Comparison of ENCODE assay signal across 9 cellular contexts in the genomic region with DNA sequence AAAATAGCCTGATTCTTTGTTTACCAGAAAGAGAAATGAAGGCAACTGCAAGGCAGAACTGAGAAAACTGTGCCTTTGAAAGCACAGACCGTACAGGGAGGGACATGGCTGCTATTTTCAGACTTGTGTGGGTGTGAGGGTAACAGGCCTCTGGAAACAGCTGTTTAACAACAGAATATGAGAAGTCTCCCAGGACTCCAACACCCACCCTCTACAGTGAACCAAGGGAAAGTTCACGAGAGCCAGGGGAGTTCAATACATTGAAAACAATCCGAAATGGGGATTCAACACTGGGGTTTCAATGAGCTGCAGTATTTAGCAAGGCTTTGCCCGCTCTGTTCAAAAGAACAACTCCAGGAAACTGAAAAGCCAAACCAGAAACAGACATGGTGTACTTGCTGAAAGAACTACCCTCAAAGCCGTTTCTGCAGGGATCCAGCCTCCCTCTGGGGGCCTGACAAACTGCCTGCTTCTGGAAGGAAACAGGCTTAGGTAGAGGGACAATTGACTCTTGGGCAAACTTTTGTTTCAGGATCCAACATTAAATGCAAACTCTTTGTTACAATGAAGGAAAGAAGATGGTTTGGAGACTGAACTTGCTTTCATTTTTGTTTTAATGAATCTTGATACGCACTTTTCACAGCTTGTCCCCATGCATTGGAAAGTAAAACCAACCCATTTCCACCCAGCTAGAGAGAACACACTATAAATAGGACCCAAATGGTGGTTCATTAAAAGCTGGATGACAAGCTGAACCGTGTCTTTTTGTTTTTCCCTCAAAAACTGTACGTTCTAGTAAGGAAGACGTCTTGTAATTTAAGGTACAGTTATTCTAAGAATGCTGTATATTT.
DNase-seq lines count a peak whose midpoint lies in the region; ATAC-seq and TF ChIP-seq lines count a peak whose summit lies in the region.
"Had no signal": no experiment of that assay in that cellular context is flagged by ENCODE, and none has a peak within 500 bp of the region (broad histone marks: within the 10 kb centered on the region; RNA-seq: fewer than 3 reads in every experiment).

No MANE protein-coding gene starts in this region.

- no peaks in the 10 kb centered on the region for H3K36me3 ChIP-seq in upper lobe of right lung

- H3K36me3 Mint-ChIP-seq in activated CD8-positive, alpha-beta T cell treated with anti-CD3 and anti-CD28 coated beads, Interleukin-2, amount 10 ng/mL, durations not matched to agents 7 days and 5 days (ENCODE audit: low read depth): peaks cover 3% of the 10 kb centered on the region

- H3K4me1 Mint-ChIP-seq in activated CD8-positive, alpha-beta T cell treated with anti-CD3 and anti-CD28 coated beads, Interleukin-2, amount 10 ng/mL, durations not matched to agents 7 days and 5 days (ENCODE audit: low read depth): peaks cover 25% of the 10 kb centered on the region

- DNase-seq in activated CD8-positive, alpha-beta T cell treated with anti-CD3 and anti-CD28 coated beads, Interleukin-2, amount 10 ng/mL, durations not matched to agents 7 days and 5 days: peak; percentile 23
- DNase-seq in islet precursor cell (peak; percentile 35), upper lobe of right lung (no peak), NCI-H2171 treated with DMSO at 0.1 percent for 48 hours (lab: John Stamatoyannopoulos, UW) (no peak), epidermal melanocyte (ENCODE audit: insufficient read length, low spot score) (no peak), SHP77 treated with DMSO at 0.1 percent for 48 hours (lab: John Stamatoyannopoulos, UW) (no peak)

- H3K27me3 ChIP-seq in upper lobe of right lung: no peaks in the 10 kb centered on the region

- H3K27ac ChIP-seq in upper lobe of right lung: peak overlapping the region; percentile 70

- ATAC-seq in GM18867 (IDR thresholded peaks at IDR 0.05; ENCODE audit: unreplicated experiment) (peak; percentile 75), HG02678 (IDR thresholded peaks at IDR 0.05; ENCODE audit: unreplicated experiment) (peak; percentile 88), upper lobe of right lung (peak; percentile 86)
- peak; percentile 71 for ATAC-seq in activated CD8-positive, alpha-beta T cell treated with anti-CD3 and anti-CD28 coated beads, Interleukin-2, amount 10 ng/mL, durations not matched to agents 7 days and 5 days
- ATAC-seq: Panc1 had no signal

- H3K4me3 ChIP-seq in upper lobe of right lung: no peak overlapping the region

- H3K27ac Mint-ChIP-seq in activated CD8-positive, alpha-beta T cell treated with anti-CD3 and anti-CD28 coated beads, Interleukin-2, amount 10 ng/mL, durations not matched to agents 7 days and 5 days: peak overlapping the region; percentile 80

- peak overlapping the region; percentile 60 for H3K4me3 Mint-ChIP-seq in activated CD8-positive, alpha-beta T cell treated with anti-CD3 and anti-CD28 coated beads, Interleukin-2, amount 10 ng/mL, durations not matched to agents 7 days and 5 days

- CTCF ChIA-PET in activated CD8-positive, alpha-beta T cell treated with anti-CD3 and anti-CD28 coated beads, Interleukin-2, amount 10 ng/mL, durations not matched to agents 7 days and 5 days (lab: Charles Lee): interaction anchor here (1.8 to 3.4 kb wide), 2 partner anchors 14 to 528 kb away, joined by 11 to 15 read pairs; no protein-coding TSS in a partner anchor

- intact Hi-C loops in upper lobe of right lung (cut with DNase I): no loop called here

- H3K9me3 Mint-ChIP-seq in activated CD8-positive, alpha-beta T cell treated with anti-CD3 and anti-CD28 coated beads, Interleukin-2, amount 10 ng/mL, durations not matched to agents 7 days and 5 days (ENCODE audit: insufficient read depth): no peaks in the 10 kb centered on the region

- TF ChIP-seq CTCF in upper lobe of right lung (IDR thresholded peaks at IDR 0.05): no peak

- no peaks in the 10 kb centered on the region for H3K27me3 Mint-ChIP-seq in activated CD8-positive, alpha-beta T cell treated with anti-CD3 and anti-CD28 coated beads, Interleukin-2, amount 10 ng/mL, durations not matched to agents 7 days and 5 days (ENCODE audit: low read depth)

- POLR2A ChIA-PET in activated CD8-positive, alpha-beta T cell treated with anti-CD3 and anti-CD28 coated beads, Interleukin-2, amount 10 ng/mL, durations not matched to agents 7 days and 5 days (lab: Charles Lee): interaction anchor here (1.1 kb wide), 1 partner anchor 660 kb away, joined by 3 read pairs; no protein-coding TSS in a partner anchor

- H3K9me3 ChIP-seq in upper lobe of right lung: no peaks in the 10 kb centered on the region

- no peaks in the 10 kb centered on the region for H3K4me1 ChIP-seq in upper lobe of right lung

Comparison
In these comparisons a context has a peak if more than half of its experiments do, and no peak if none do; other contexts are left out.
1. DNase-seq: peak in activated CD8-positive, alpha-beta T cell treated with anti-CD3 and anti-CD28 coated beads, Interleukin-2, amount 10 ng/mL, durations not matched to agents 7 days and 5 days (single experiment) and islet precursor cell (single experiment); none in upper lobe of right lung (single experiment), NCI-H2171 treated with DMSO at 0.1 percent for 48 hours (single experiment), epidermal melanocyte (single experiment) and SHP77 treated with DMSO at 0.1 percent for 48 hours (single experiment).
2. Peak in every context shown above with its lines, with median percentiles within 50 percentile points of each other: ATAC-seq.